In the genomic region with DNA sequence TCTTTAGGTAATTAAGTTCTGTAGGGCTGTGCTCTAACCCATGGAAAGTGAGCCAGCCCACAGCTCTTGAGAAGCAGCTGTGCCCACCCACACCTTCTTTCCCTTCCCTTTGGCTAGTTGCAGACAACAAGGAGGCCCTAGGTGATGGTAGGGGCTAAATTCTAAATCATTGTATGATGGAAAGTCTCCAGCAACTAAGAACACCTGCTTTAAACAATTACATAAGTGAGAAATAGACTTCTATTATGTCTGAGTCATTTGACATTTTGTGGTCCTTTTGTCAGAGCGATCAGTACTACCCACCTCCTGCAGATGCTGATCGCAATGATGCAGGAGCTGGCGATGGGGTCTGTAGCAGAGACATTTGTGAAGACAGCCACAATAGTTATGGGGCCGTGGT, we compare ENCODE assay signal across 27 cellular contexts.
DNase-seq lines count a peak whose midpoint lies in the region; ATAC-seq and TF ChIP-seq lines count a peak whose summit lies in the region.
"Had no signal": no experiment of that assay in that cellular context is flagged by ENCODE, and none has a peak within 500 bp of the region (broad histone marks: within the 10 kb centered on the region; RNA-seq: fewer than 3 reads in every experiment).

No MANE protein-coding gene starts in this region.

- intact Hi-C loops in activated CD4-positive, alpha-beta T cell treated with anti-CD3 and anti-CD28 coated beads for 36 hours (cut with DNase I, micrococcal nuclease) = loop anchor here in 1 of 2 experiments (10.0 kb wide), 1 partner anchor 734 kb away; no protein-coding TSS in a partner anchor
- intact Hi-C loops in natural killer cell (cut with micrococcal nuclease) (no loop called here), Right ventricle myocardium inferior (cut with DNase I) (no loop called here)

- H3K9me3 Mint-ChIP-seq in activated CD4-positive, alpha-beta T cell treated with anti-CD3 and anti-CD28 coated beads for 36 hours (ENCODE audit: low read depth) = no peaks in the 10 kb centered on the region
- no peaks in the 10 kb centered on the region for H3K9me3 Mint-ChIP-seq in stimulated activated naive B cell treated with anti-CD40 and anti-IgM and Interleukin-4, amounts not matched to agents 10 μg/mL and 1 μg/mL and 100 μg/mL, for 72 hours
- H3K9me3 Mint-ChIP-seq in natural killer cell = no peaks in the 10 kb centered on the region
- H3K9me3 Mint-ChIP-seq: IgD-negative memory B cell had no signal

- H3K36me3 Mint-ChIP-seq in activated CD4-positive, alpha-beta T cell treated with anti-CD3 and anti-CD28 coated beads for 36 hours (ENCODE audit: low read depth) = no peaks in the 10 kb centered on the region
- H3K36me3 Mint-ChIP-seq in stimulated activated naive B cell treated with anti-CD40 and anti-IgM and Interleukin-4, amounts not matched to agents 10 μg/mL and 1 μg/mL and 100 μg/mL, for 72 hours = no peaks in the 10 kb centered on the region
- H3K36me3 Mint-ChIP-seq in natural killer cell = no peaks in the 10 kb centered on the region
- H3K36me3 Mint-ChIP-seq: CD14-positive monocyte, IgD-negative memory B cell had no signal

- DNase-seq in activated CD4-positive, alpha-beta T cell treated with anti-CD3 and anti-CD28 coated beads for 36 hours = no peak
- DNase-seq in activated CD4-positive, alpha-beta T cell treated with anti-CD3 and anti-CD28 coated beads, Interleukin-2, amount 50 U/mL, for 1 hour = no peak
- peak in 3 of 61 donors; percentile 13 to 24 (median 17) for DNase-seq in caudate nucleus (lab: John Stamatoyannopoulos, UW)
- no peak for DNase-seq in stimulated activated naive B cell treated with anti-CD40 and anti-IgM and Interleukin-4, amounts not matched to agents 10 μg/mL and 1 μg/mL and 100 μg/mL, for 72 hours
- DNase-seq in natural killer cell = no peak
- DNase-seq in Right ventricle myocardium inferior (ENCODE audit: missing footprints) = no peak
- no peak for DNase-seq in NOMO-1 treated with DMSO at 0.1 percent for 48 hours (lab: John Stamatoyannopoulos, UW; ENCODE audit: unreplicated experiment)
- DNase-seq: 8988T, ACHN, BE2C, Calu3, DMS153, DND-41, GOT3, MM.1S, NCI-H2029, NCI-H446 treated with DMSO at 0.1 percent for 48 hours, NCI-H526, NCI-H82, SHP77 treated with DMSO at 0.1 percent for 48 hours had no signal

- ATAC-seq in activated CD4-positive, alpha-beta T cell treated with anti-CD3 and anti-CD28 coated beads for 36 hours = peak; percentile 63
- ATAC-seq in HG02870 (IDR thresholded peaks at IDR 0.05; ENCODE audit: unreplicated experiment) (peak; percentile 69), natural killer cell (no peak), Right ventricle myocardium inferior (no peak)
- ATAC-seq in stimulated activated naive B cell treated with anti-CD40 and anti-IgM and Interleukin-4, amounts not matched to agents 10 μg/mL and 1 μg/mL and 100 μg/mL, for 72 hours (replicated peaks) = peak; percentile 57 to 68
- ATAC-seq: Panc1 had no signal

- peaks cover 6% of the 10 kb centered on the region for H3K4me1 Mint-ChIP-seq in activated CD4-positive, alpha-beta T cell treated with anti-CD3 and anti-CD28 coated beads for 36 hours
- H3K4me1 Mint-ChIP-seq in stimulated activated naive B cell treated with anti-CD40 and anti-IgM and Interleukin-4, amounts not matched to agents 10 μg/mL and 1 μg/mL and 100 μg/mL, for 72 hours = peaks cover 0 to 2% of the 10 kb centered on the region in 2 donors
- no peaks in the 10 kb centered on the region for H3K4me1 Mint-ChIP-seq in natural killer cell
- H3K4me1 Mint-ChIP-seq: IgD-negative memory B cell had no signal

- no peak overlapping the region for H3K27ac Mint-ChIP-seq in activated CD4-positive, alpha-beta T cell treated with anti-CD3 and anti-CD28 coated beads for 36 hours
- H3K27ac Mint-ChIP-seq in stimulated activated naive B cell treated with anti-CD40 and anti-IgM and Interleukin-4, amounts not matched to agents 10 μg/mL and 1 μg/mL and 100 μg/mL, for 72 hours = no peak overlapping the region
- H3K27ac Mint-ChIP-seq in natural killer cell = no peak overlapping the region
- H3K27ac Mint-ChIP-seq: CD14-positive monocyte, IgD-negative memory B cell had no signal

- TF ChIP-seq CTCF in natural killer cell (IDR thresholded peaks at IDR 0.05) = no peak

- CTCF ChIA-PET in activated CD4-positive, alpha-beta T cell treated with anti-CD3 and anti-CD28 coated beads for 36 hours (lab: Charles Lee) = interaction anchor here (1.2 kb wide), 1 partner anchor 86 kb away, joined by 3 read pairs; no protein-coding TSS in a partner anchor

- peak overlapping the region; percentile 63 for H3K27ac ChIP-seq in caudate nucleus (ENCODE audit: low read depth, low read length)
- H3K27ac ChIP-seq: HL-60, KMS-11, RWPE1 had no signal

- POLR2A ChIA-PET in activated CD4-positive, alpha-beta T cell treated with anti-CD3 and anti-CD28 coated beads for 36 hours (lab: Charles Lee) = no interaction called here

- H3K4me3 Mint-ChIP-seq in activated CD4-positive, alpha-beta T cell treated with anti-CD3 and anti-CD28 coated beads for 36 hours = no peak overlapping the region
- no peak overlapping the region for H3K4me3 Mint-ChIP-seq in stimulated activated naive B cell treated with anti-CD40 and anti-IgM and Interleukin-4, amounts not matched to agents 10 μg/mL and 1 μg/mL and 100 μg/mL, for 72 hours
- no peak overlapping the region for H3K4me3 Mint-ChIP-seq in natural killer cell
- H3K4me3 Mint-ChIP-seq: CD14-positive monocyte, IgD-negative memory B cell had no signal

- H3K27me3 Mint-ChIP-seq in activated CD4-positive, alpha-beta T cell treated with anti-CD3 and anti-CD28 coated beads for 36 hours = peaks cover 2% of the 10 kb centered on the region
- peaks cover 10 to 16% of the 10 kb centered on the region in 2 donors for H3K27me3 Mint-ChIP-seq in stimulated activated naive B cell treated with anti-CD40 and anti-IgM and Interleukin-4, amounts not matched to agents 10 μg/mL and 1 μg/mL and 100 μg/mL, for 72 hours
- H3K27me3 Mint-ChIP-seq in natural killer cell (ENCODE audit: low read depth in 2 of 2) = peaks cover 3 to 5% of the 10 kb centered on the region in 2 donors

Comparison
In these comparisons a context has a peak if more than half of its experiments do, and no peak if none do; other contexts are left out.
1. ATAC-seq: peak in activated CD4-positive, alpha-beta T cell treated with anti-CD3 and anti-CD28 coated beads for 36 hours (single experiment), HG02870 (single experiment) and stimulated activated naive B cell treated with anti-CD40 and anti-IgM and Interleukin-4, amounts not matched to agents 10 μg/mL and 1 μg/mL and 100 μg/mL, for 72 hours (2 of 2); none in natural killer cell (0 of 3) and Right ventricle myocardium inferior (single experiment).